In the genomic region with DNA sequence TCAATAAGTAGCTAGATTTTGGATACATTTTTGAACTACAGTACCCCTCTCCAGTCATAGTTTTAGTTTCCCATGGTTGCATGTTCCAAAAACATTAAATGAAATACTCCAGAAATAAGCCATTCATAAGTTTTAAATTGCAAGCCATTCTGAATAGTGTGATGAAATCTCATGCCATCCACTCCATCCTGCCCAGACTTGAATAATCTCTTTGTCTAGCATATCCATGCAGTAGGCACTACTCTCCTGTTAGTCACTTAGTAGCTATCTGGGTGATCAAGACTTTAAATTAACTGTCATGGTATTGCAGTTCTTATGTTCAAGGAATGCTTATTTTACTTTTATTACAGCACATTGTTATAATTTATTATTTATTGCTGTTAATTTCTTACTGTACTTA, we compare ENCODE assay signal across 31 cellular contexts.
"Had no signal": no experiment of that assay in that cellular context is flagged by ENCODE, and none has a peak within 500 bp of the region (broad histone marks: within the 10 kb centered on the region; RNA-seq: fewer than 3 reads in every experiment).

No MANE protein-coding gene starts in this region.

- H3K9me3 Mint-ChIP-seq: activated CD4-positive, alpha-beta T cell treated with anti-CD3 and anti-CD28 coated beads, Interleukin-2, amount 10 ng/mL, durations not matched to agents 7 days and 5 days; activated naive CD4-positive, alpha-beta T cell treated with anti-CD3 and anti-CD28 coated beads, Interleukin-2, amount 10 ng/mL, durations not matched to agents 7 days and 5 days; activated naive CD8-positive, alpha-beta T cell treated with anti-CD3 and anti-CD28 coated beads, Interleukin-2, amount 10 ng/mL, durations not matched to agents 7 days and 5 days; activated T-cell treated with anti-CD3 and anti-CD28 coated beads, Interleukin-2, amount 50 U/mL, for 24 hours had no signal

- H3K27ac Mint-ChIP-seq: activated CD4-positive, alpha-beta memory T cell treated with anti-CD3 and anti-CD28 coated beads, Interleukin-2, amount 10 ng/mL, durations not matched to agents 7 days and 5 days; activated CD4-positive, alpha-beta T cell treated with anti-CD3 and anti-CD28 coated beads, Interleukin-2, amount 10 ng/mL, durations not matched to agents 7 days and 5 days; activated naive CD4-positive, alpha-beta T cell treated with anti-CD3 and anti-CD28 coated beads, Interleukin-2, amount 10 ng/mL, durations not matched to agents 7 days and 5 days; activated naive CD4-positive, alpha-beta T cell treated with anti-CD3 and anti-CD28 coated beads, Interleukin-2, amount 50 U/mL, for 72 hours; activated naive CD8-positive, alpha-beta T cell treated with anti-CD3 and anti-CD28 coated beads, Interleukin-2, amount 10 ng/mL, durations not matched to agents 7 days and 5 days; activated T-cell treated with anti-CD3 and anti-CD28 coated beads, Interleukin-2, amount 50 U/mL, for 24 hours; activated T-cell treated with anti-CD3 and anti-CD28 coated beads, Interleukin-2, amount 50 U/mL, for 72 hours; WTC11 had no signal

- DNase-seq: activated CD4-positive, alpha-beta memory T cell treated with anti-CD3 and anti-CD28 coated beads, Interleukin-2, amount 10 ng/mL, durations not matched to agents 7 days and 5 days; activated CD4-positive, alpha-beta T cell treated with anti-CD3 and anti-CD28 coated beads for 1 hour; activated CD4-positive, alpha-beta T cell treated with anti-CD3 and anti-CD28 coated beads for 4 hours; activated CD4-positive, alpha-beta T cell treated with anti-CD3 and anti-CD28 coated beads, Interleukin-2, amount 10 ng/mL, durations not matched to agents 7 days and 5 days; activated CD4-positive, alpha-beta T cell treated with anti-CD3 and anti-CD28 coated beads, Interleukin-2, amount 50 U/mL, for 4 hours; activated CD8-positive, alpha-beta memory T cell treated with anti-CD3 and anti-CD28 coated beads, Interleukin-2, amount 50 U/mL, for 48 hours; activated gamma-delta T cell; activated naive CD4-positive, alpha-beta T cell; activated naive CD4-positive, alpha-beta T cell treated with anti-CD3 and anti-CD28 coated beads, Interleukin-2, amount 10 ng/mL, durations not matched to agents 7 days and 5 days; activated naive CD8-positive, alpha-beta T cell treated with anti-CD3 and anti-CD28 coated beads, Interleukin-2, amount 10 ng/mL, durations not matched to agents 7 days and 5 days; activated T-cell treated with anti-CD3 and anti-CD28 coated beads for 4 hours; activated T-cell treated with anti-CD3 and anti-CD28 coated beads, Interleukin-2, amount 50 U/mL, for 24 hours; activated T-cell treated with anti-CD3 and anti-CD28 coated beads, Interleukin-2, amount 50 U/mL, for 72 hours; brain microvascular endothelial cell; caudate nucleus; cortex of kidney; dermis blood vessel endothelial cell; effector CD4-positive, alpha-beta T cell; erythroblast; head of caudate nucleus; T-helper 2 cell had no signal

- H3K4me3 ChIP-seq: ascending aorta, esophagus muscularis mucosa had no signal

- H3K4me3 Mint-ChIP-seq: activated CD4-positive, alpha-beta memory T cell treated with anti-CD3 and anti-CD28 coated beads, Interleukin-2, amount 10 ng/mL, durations not matched to agents 7 days and 5 days; activated CD4-positive, alpha-beta T cell treated with anti-CD3 and anti-CD28 coated beads, Interleukin-2, amount 10 ng/mL, durations not matched to agents 7 days and 5 days; activated naive CD4-positive, alpha-beta T cell treated with anti-CD3 and anti-CD28 coated beads, Interleukin-2, amount 10 ng/mL, durations not matched to agents 7 days and 5 days; activated naive CD8-positive, alpha-beta T cell treated with anti-CD3 and anti-CD28 coated beads, Interleukin-2, amount 10 ng/mL, durations not matched to agents 7 days and 5 days; activated T-cell treated with anti-CD3 and anti-CD28 coated beads, Interleukin-2, amount 50 U/mL, for 24 hours; activated T-cell treated with anti-CD3 and anti-CD28 coated beads, Interleukin-2, amount 50 U/mL, for 72 hours; WTC11 had no signal

- H3K27me3 Mint-ChIP-seq: activated CD4-positive, alpha-beta memory T cell treated with anti-CD3 and anti-CD28 coated beads, Interleukin-2, amount 10 ng/mL, durations not matched to agents 7 days and 5 days; activated CD4-positive, alpha-beta T cell treated with anti-CD3 and anti-CD28 coated beads, Interleukin-2, amount 10 ng/mL, durations not matched to agents 7 days and 5 days; activated naive CD4-positive, alpha-beta T cell treated with anti-CD3 and anti-CD28 coated beads, Interleukin-2, amount 10 ng/mL, durations not matched to agents 7 days and 5 days; activated naive CD8-positive, alpha-beta T cell treated with anti-CD3 and anti-CD28 coated beads, Interleukin-2, amount 10 ng/mL, durations not matched to agents 7 days and 5 days; activated T-cell treated with anti-CD3 and anti-CD28 coated beads, Interleukin-2, amount 50 U/mL, for 24 hours had no signal

- H3K36me3 Mint-ChIP-seq: activated naive CD4-positive, alpha-beta T cell treated with anti-CD3 and anti-CD28 coated beads, Interleukin-2, amount 10 ng/mL, durations not matched to agents 7 days and 5 days; activated naive CD4-positive, alpha-beta T cell treated with anti-CD3 and anti-CD28 coated beads, Interleukin-2, amount 50 U/mL, for 72 hours; activated naive CD8-positive, alpha-beta T cell treated with anti-CD3 and anti-CD28 coated beads, Interleukin-2, amount 10 ng/mL, durations not matched to agents 7 days and 5 days had no signal

- ATAC-seq: activated naive CD4-positive, alpha-beta T cell treated with anti-CD3 and anti-CD28 coated beads, Interleukin-2, amount 50 U/mL, for 72 hours; activated T-cell treated with anti-CD3 and anti-CD28 coated beads, Interleukin-2, amount 50 U/mL, for 72 hours; WTC11 had no signal

- H3K27me3 ChIP-seq: ascending aorta, brain microvascular endothelial cell, esophagus muscularis mucosa had no signal

- FAIRE-seq: colon, endometrium, endothelial cell of umbilical vein, frontal cortex, TTC549 had no signal

- H3K27ac ChIP-seq: ascending aorta, brain microvascular endothelial cell, esophagus muscularis mucosa, VCaP had no signal

- H3K4me1 Mint-ChIP-seq: activated CD4-positive, alpha-beta memory T cell treated with anti-CD3 and anti-CD28 coated beads, Interleukin-2, amount 10 ng/mL, durations not matched to agents 7 days and 5 days; activated CD4-positive, alpha-beta T cell treated with anti-CD3 and anti-CD28 coated beads, Interleukin-2, amount 10 ng/mL, durations not matched to agents 7 days and 5 days; activated naive CD4-positive, alpha-beta T cell treated with anti-CD3 and anti-CD28 coated beads, Interleukin-2, amount 10 ng/mL, durations not matched to agents 7 days and 5 days; activated naive CD8-positive, alpha-beta T cell treated with anti-CD3 and anti-CD28 coated beads, Interleukin-2, amount 10 ng/mL, durations not matched to agents 7 days and 5 days; WTC11 had no signal

- H3K4me1 ChIP-seq: ascending aorta, esophagus muscularis mucosa had no signal

- H3K36me3 ChIP-seq: ascending aorta, brain microvascular endothelial cell, esophagus muscularis mucosa had no signal

- H3K9me3 ChIP-seq: ascending aorta, esophagus muscularis mucosa had no signal
